In genomic region chr1:207084701-207085180, GRCh38 we compare ENCODE assay signal across 8 cellular contexts. TPM values are rescaled to one million over a fixed set of nuclear protein-coding genes. Genes with fewer than 3 reads are reported as not detected.
DNase-seq lines count a peak whose midpoint lies in the region; ATAC-seq and TF ChIP-seq lines count a peak whose summit lies in the region.

No MANE protein-coding gene starts in this region.

- intact Hi-C loops in activated B cell treated with CpG ODN at 0.5 μM for 24 hours (cut with micrococcal nuclease): loop anchor here (1.0 to 5.0 kb wide), 4 partner anchors 236 to 415 kb away; partner anchors contain the start of gene CD55
- intact Hi-C loops in lower lobe of right lung (cut with DNase I): loop anchor here (10.0 kb wide), 1 partner anchor 320 kb away; no protein-coding TSS in a partner anchor

- CTCF ChIA-PET in activated B cell treated with CpG ODN at 0.5 μM for 24 hours (lab: Charles Lee): interaction anchor here (0.6 to 14.6 kb wide), 24 partner anchors 10 to 415 kb away, joined by 3 to 174 read pairs (median 3); partner anchors contain the start of genes CD55 and CR1

- H3K27me3 ChIP-seq in H7 (ENCODE audit: control insufficient read depth, insufficient read depth, low read length): no peaks in the 10 kb centered on the region
- H3K27me3 ChIP-seq in lower lobe of right lung (ENCODE audit: low read depth): no peaks in the 10 kb centered on the region

- ATAC-seq in activated B cell treated with CpG ODN at 0.5 μM for 24 hours (ENCODE audit: low read depth) (peak; percentile 98), lower lobe of right lung (peak; percentile 83 to 87), GM19328 (IDR thresholded peaks at IDR 0.05; ENCODE audit: unreplicated experiment) (no peak)

- H3K4me1 Mint-ChIP-seq in activated B cell treated with CpG ODN at 0.5 μM for 24 hours: peaks cover 9% of the 10 kb centered on the region

- TF ChIP-seq CTCF in activated B cell treated with CpG ODN at 0.5 μM for 24 hours (IDR thresholded peaks at IDR 0.05) (no peak), lower lobe of right lung (IDR thresholded peaks at IDR 0.05) (peak; percentile 64)

- peak; percentile 89 for DNase-seq in DMS53 (lab: John Stamatoyannopoulos, UW)
- DNase-seq in H7: peak; percentile 66
- DNase-seq in NCI-H2171 (lab: John Stamatoyannopoulos, UW): peak; percentile 24
- DNase-seq in activated B cell treated with CpG ODN at 0.5 μM for 24 hours: no peak
- DNase-seq in dedifferentiated amniotic fluid mesenchymal stem cell (ENCODE audit: extremely low spot score): peak; percentile 66
- DNase-seq in lower lobe of right lung: no peak
- peak; percentile 8 to 50 for DNase-seq in stimulated activated CD8-positive, alpha-beta memory T cell treated with anti-CD3 and anti-CD28 coated beads, Interleukin-15, amount 100 ng/mL, for 48 hours (ENCODE audit: low read depth in 2 of 2)

- H3K4me3 Mint-ChIP-seq in activated B cell treated with CpG ODN at 0.5 μM for 24 hours: no peak overlapping the region

- H3K4me1 ChIP-seq in lower lobe of right lung: peaks cover 32% of the 10 kb centered on the region

- H3K27ac ChIP-seq in lower lobe of right lung: peak overlapping the region; percentile 34

- no peaks in the 10 kb centered on the region for H3K36me3 ChIP-seq in H7 (replicated peaks; ENCODE audit: control insufficient read depth, insufficient read depth, low read length)
- H3K36me3 ChIP-seq in lower lobe of right lung: peaks cover under 1% of the 10 kb centered on the region

- H3K9me3 Mint-ChIP-seq in activated B cell treated with CpG ODN at 0.5 μM for 24 hours: no peaks in the 10 kb centered on the region

- no peak overlapping the region for H3K4me3 ChIP-seq in H7 (ENCODE audit: insufficient read depth, low read depth, low read length)
- H3K4me3 ChIP-seq in lower lobe of right lung: no peak overlapping the region

- no peak overlapping the region for H3K27ac Mint-ChIP-seq in activated B cell treated with CpG ODN at 0.5 μM for 24 hours

- H3K27me3 Mint-ChIP-seq in activated B cell treated with CpG ODN at 0.5 μM for 24 hours: peaks cover 2% of the 10 kb centered on the region

- no peaks in the 10 kb centered on the region for H3K9me3 ChIP-seq in lower lobe of right lung

- POLR2A ChIA-PET in activated B cell treated with CpG ODN at 0.5 μM for 24 hours (lab: Charles Lee): interaction anchor here (1.0 to 1.5 kb wide), 5 partner anchors 237 to 415 kb away, joined by 3 to 8 read pairs (median 3); partner anchors contain the start of genes CD55 and CR1

- H3K36me3 Mint-ChIP-seq in activated B cell treated with CpG ODN at 0.5 μM for 24 hours (ENCODE audit: low read depth): no peaks in the 10 kb centered on the region

RNA-seq across cellular contexts. Expression of gene C4BPB, which starts 3.9 kb away (rescaled TPM):
- total RNA-seq in H7 (2014; rRNA removed; shearing (Covaris generic)): not detected in 2 replicates
- 0.17 and 0.47 TPM in 2 replicates for total RNA-seq in activated B cell treated with CpG ODN at 0.5 μM for 24 hours
- 10.4 TPM for total RNA-seq in lower lobe of right lung

RNA-seq across cellular contexts. Expression of gene C4BPA, which starts 19.3 kb away (rescaled TPM):
- not detected in 2 replicates for total RNA-seq in H7 (2014; rRNA removed; shearing (Covaris generic))
- total RNA-seq in activated B cell treated with CpG ODN at 0.5 μM for 24 hours (not detected in 2 replicates), lower lobe of right lung (65.2 TPM)

RNA-seq across cellular contexts. Expression of gene PFKFB2, which starts 31.7 kb away (rescaled TPM):
- total RNA-seq in H7 (2014; rRNA removed; shearing (Covaris generic)): 12.7 and 16.6 TPM in 2 replicates
- 7.6 and 10.1 TPM in 2 replicates for total RNA-seq in activated B cell treated with CpG ODN at 0.5 μM for 24 hours
- total RNA-seq in lower lobe of right lung: 41.5 TPM

RNA-seq across cellular contexts. Expression of gene YOD1, which starts 33.7 kb away (rescaled TPM):
- total RNA-seq in H7 (2014; rRNA removed; shearing (Covaris generic)): 19.2 and 22.5 TPM in 2 replicates
- total RNA-seq in activated B cell treated with CpG ODN at 0.5 μM for 24 hours (9.1 and 10.8 TPM in 2 replicates), lower lobe of right lung (7.9 TPM)

RNA-seq across cellular contexts. Expression of gene C1orf116, which starts 52.2 kb away (rescaled TPM):
- 0.52 and 0.55 TPM in 2 replicates for total RNA-seq in H7 (2014; rRNA removed; shearing (Covaris generic))
- total RNA-seq in activated B cell treated with CpG ODN at 0.5 μM for 24 hours: 0.09 TPM in 1 of 2 replicates, not detected in the other
- 123 TPM for total RNA-seq in lower lobe of right lung

Comparison
In these comparisons a context has a peak if more than half of its experiments do, and no peak if none do; other contexts are left out.
1. DNase-seq: peak in DMS53 (single experiment), H7 (single experiment), NCI-H2171 (single experiment), dedifferentiated amniotic fluid mesenchymal stem cell (single experiment) and stimulated activated CD8-positive, alpha-beta memory T cell treated with anti-CD3 and anti-CD28 coated beads, Interleukin-15, amount 100 ng/mL, for 48 hours (2 of 2); none in activated B cell treated with CpG ODN at 0.5 μM for 24 hours (single experiment) and lower lobe of right lung (single experiment).
2. RNA of gene C4BPA, which starts 19.3 kb away (total RNA-seq): 65.2 TPM in lower lobe of right lung (single experiment); not detected in H7 and not detected in activated B cell treated with CpG ODN at 0.5 μM for 24 hours; every median in the first group is over 10 times any median in the second.